In genomic region chr18:773980-774624, GRCh38 we compare ENCODE assay signal across 1 cellular context.
TF ChIP-seq lines count a peak whose summit lies in the region.

No MANE protein-coding gene starts in this region.

TF ChIP-seq in K562, 482 proteins besides CTCF, POLR2A, EP300 and RAD21 (continued from another document and continues in another):
- TF ChIP-seq RREB1 (CRISPR knock-in tag; IDR thresholded peaks at IDR 0.05) = no peak
- TF ChIP-seq SMARCB1 (IDR thresholded peaks at IDR 0.05; ENCODE audit: insufficient read length, low read depth) = no peak
- no peak for TF ChIP-seq ZNF280A (IDR thresholded peaks at IDR 0.05; ENCODE audit: low read depth, partially characterized antibody)
- TF ChIP-seq ZNF3 (CRISPR knock-in tag; IDR thresholded peaks at IDR 0.05) = no peak
- TF ChIP-seq YY1 (IDR thresholded peaks at IDR 0.05; ENCODE audit: borderline replicate concordance in 1 of 3, control insufficient read depth in 1 of 3, extremely low read depth in 1 of 3, insufficient read depth in 3 of 3, insufficient read length in 1 of 3, insufficient replicate concordance in 2 of 3, low read depth in 1 of 3, low read length in 2 of 3) = no peak
- TF ChIP-seq TEAD4 (IDR thresholded peaks at IDR 0.05; ENCODE audit: low read length) = peak; percentile 91
- TF ChIP-seq TEAD4 (CRISPR knock-in tag; IDR thresholded peaks at IDR 0.05; ENCODE audit: borderline replicate concordance) = no peak
- no peak for TF ChIP-seq ZNF778 (CRISPR knock-in tag; IDR thresholded peaks at IDR 0.05)
- no peak for TF ChIP-seq ZC3H11A (IDR thresholded peaks at IDR 0.05; ENCODE audit: low read depth, low read length)
- no peak for TF ChIP-seq CREB3 (tag; conservative IDR thresholded peaks at IDR 0.05; ENCODE audit: low read depth)
- TF ChIP-seq ZHX1 (conservative IDR thresholded peaks at IDR 0.05; ENCODE audit: low read length) = 0 out of 2 replicates have a peak, but pooled peaks have one; percentile 13
- peak; percentile 72 for TF ChIP-seq CXXC5 (CRISPR knock-in tag; IDR thresholded peaks at IDR 0.05)
- TF ChIP-seq RB1 (IDR thresholded peaks at IDR 0.05; ENCODE audit: low read depth) = no peak
- TF ChIP-seq E4F1 (CRISPR knock-in tag; IDR thresholded peaks at IDR 0.05; ENCODE audit: borderline replicate concordance) = no peak
- no peak for TF ChIP-seq SREBF2 (CRISPR knock-in tag; IDR thresholded peaks at IDR 0.05)
- no peak; the same call in 1 of the 2 replicates for TF ChIP-seq BCOR (IDR thresholded peaks at IDR 0.05)
- TF ChIP-seq RNF219 (CRISPR knock-in tag; IDR thresholded peaks at IDR 0.05) = no peak
- TF ChIP-seq PRPF4 (IDR thresholded peaks at IDR 0.05; ENCODE audit: insufficient read depth, low read depth, low read length, poor library complexity, severe bottlenecking) = no peak
- no peak for TF ChIP-seq ZNF212 (CRISPR knock-in tag; IDR thresholded peaks at IDR 0.05)
- TF ChIP-seq BRD4 (IDR thresholded peaks at IDR 0.05) = no peak
- TF ChIP-seq MTF1 (CRISPR knock-in tag; IDR thresholded peaks at IDR 0.05; ENCODE audit: borderline replicate concordance) = no peak
- TF ChIP-seq KDM5B (IDR thresholded peaks at IDR 0.05; ENCODE audit: insufficient replicate concordance, low read depth, low read length) = peak; percentile 39
- TF ChIP-seq ATF3 (IDR thresholded peaks at IDR 0.05) = peak; percentile 80; the same call in 1 of the 2 replicates
- 0 out of 2 replicates have a peak, but pooled peaks have one; percentile 10 for TF ChIP-seq ATF3 (CRISPR knock-in tag; conservative IDR thresholded peaks at IDR 0.05)
- TF ChIP-seq NFATC3 (IDR thresholded peaks at IDR 0.05) = peak; percentile 59; the same call in 1 of the 2 replicates
- TF ChIP-seq FOXP4 (CRISPR knock-in tag; IDR thresholded peaks at IDR 0.05; ENCODE audit: borderline replicate concordance) = no peak
- no peak for TF ChIP-seq ZNF551 (CRISPR knock-in tag; IDR thresholded peaks at IDR 0.05)
- no peak for TF ChIP-seq BHLHE40 (IDR thresholded peaks at IDR 0.05; ENCODE audit: low read length)
- TF ChIP-seq ELK1 (CRISPR knock-in tag; IDR thresholded peaks at IDR 0.05) = no peak
- TF ChIP-seq TBP (optimal IDR thresholded peaks at IDR 0.05; ENCODE audit: low read depth, low read length) = peak; percentile 83
- no peak for TF ChIP-seq FOXJ2 (tag; IDR thresholded peaks at IDR 0.05)
- no peak for TF ChIP-seq ILF3 (IDR thresholded peaks at IDR 0.05; ENCODE audit: borderline replicate concordance)
- no peak for TF ChIP-seq WHSC1 (IDR thresholded peaks at IDR 0.05; ENCODE audit: low read length)
- peak; percentile 78 for TF ChIP-seq STAT5A (IDR thresholded peaks at IDR 0.05; ENCODE audit: borderline replicate concordance, low read length)
- no peak for TF ChIP-seq KLF13 (tag; IDR thresholded peaks at IDR 0.05; ENCODE audit: borderline replicate concordance, low read depth)
- TF ChIP-seq ZBTB1 (CRISPR knock-in tag; IDR thresholded peaks at IDR 0.05; ENCODE audit: borderline replicate concordance, low read depth) = no peak
